Comparison of ENCODE assay signal across 17 cellular contexts in genomic region chr13:48184260-48184659, GRCh38. TPM values are rescaled to one million over a fixed set of nuclear protein-coding genes. Genes with fewer than 3 reads are reported as not detected.
DNase-seq lines count a peak whose midpoint lies in the region; ATAC-seq and TF ChIP-seq lines count a peak whose summit lies in the region.
"Had no signal": no experiment of that assay in that cellular context is flagged by ENCODE, and none has a peak within 500 bp of the region (broad histone marks: within the 10 kb centered on the region; RNA-seq: fewer than 3 reads in every experiment).

No MANE protein-coding gene starts in this region.

- H3K27ac ChIP-seq in CD4-positive, alpha-beta T cell (ENCODE audit: low read depth, low read length): no peak overlapping the region
- H3K27ac ChIP-seq: brain microvascular endothelial cell, SK-N-MC, stomach, WERI-Rb-1 had no signal

- peak overlapping the region; percentile 89 for H3K27ac Mint-ChIP-seq in CD4-positive, alpha-beta T cell
- no peak overlapping the region for H3K27ac Mint-ChIP-seq in progenitor cell of endocrine pancreas

- ATAC-seq in CD4-positive, alpha-beta T cell (ENCODE audit: poor library complexity): no peak
- ATAC-seq in GM18858 (IDR thresholded peaks at IDR 0.05; ENCODE audit: unreplicated experiment): peak; percentile 49
- peak; percentile 48 for ATAC-seq in HG03064 (IDR thresholded peaks at IDR 0.05; ENCODE audit: low read depth, unreplicated experiment)
- no peak for ATAC-seq in HG03565 (IDR thresholded peaks at IDR 0.05; ENCODE audit: unreplicated experiment)

- H3K27me3 ChIP-seq in CD4-positive, alpha-beta T cell (ENCODE audit: control insufficient read depth, insufficient read depth, low read length): no peaks in the 10 kb centered on the region
- H3K27me3 ChIP-seq: brain microvascular endothelial cell, stomach had no signal

- no peak for TF ChIP-seq CTCF in CD4-positive, alpha-beta T cell (IDR thresholded peaks at IDR 0.05)
- TF ChIP-seq CTCF in progenitor cell of endocrine pancreas (IDR thresholded peaks at IDR 0.05; ENCODE audit: unreplicated experiment): no peak

- CTCF ChIA-PET in CD4-positive, alpha-beta T cell (lab: Charles Lee): interaction anchor here (0.9 to 1.0 kb wide), 2 partner anchors 37 to 58 kb away, joined by 3 to 5 read pairs; no protein-coding TSS in a partner anchor

- peak overlapping the region; percentile 43 for H3K4me3 Mint-ChIP-seq in CD4-positive, alpha-beta T cell
- H3K4me3 Mint-ChIP-seq in progenitor cell of endocrine pancreas (ENCODE audit: low read depth): no peak overlapping the region
- H3K4me3 Mint-ChIP-seq: activated T-cell treated with anti-CD3 and anti-CD28 coated beads, Interleukin-2, amount 50 U/mL, for 4 hours had no signal

- POLR2A ChIA-PET in CD4-positive, alpha-beta T cell (lab: Charles Lee): interaction anchor here (0.8 to 5.3 kb wide), 8 partner anchors 22 to 1311 kb away, joined by 3 to 92 read pairs (median 22); partner anchors contain the start of genes FNDC3A, ITM2B and PHF11

- H3K27me3 Mint-ChIP-seq in CD4-positive, alpha-beta T cell: no peaks in the 10 kb centered on the region
- peaks cover 5% of the 10 kb centered on the region for H3K27me3 Mint-ChIP-seq in progenitor cell of endocrine pancreas

- H3K4me1 Mint-ChIP-seq in CD4-positive, alpha-beta T cell (ENCODE audit: low read depth): peaks cover 68% of the 10 kb centered on the region
- H3K4me1 Mint-ChIP-seq in progenitor cell of endocrine pancreas (ENCODE audit: low read depth): no peaks in the 10 kb centered on the region

- intact Hi-C loops in CD4-positive, alpha-beta T cell (cut with DNase I, micrococcal nuclease): loop anchor here in 1 of 2 experiments (2.0 kb wide), 1 partner anchor 49 kb away; the partner anchor contains the start of gene ITM2B

- no peaks in the 10 kb centered on the region for H3K36me3 Mint-ChIP-seq in CD4-positive, alpha-beta T cell (ENCODE audit: low read depth)
- no peaks in the 10 kb centered on the region for H3K36me3 Mint-ChIP-seq in progenitor cell of endocrine pancreas (ENCODE audit: insufficient read depth)

- no peak for DNase-seq in CD4-positive, alpha-beta T cell
- peak; percentile 80 for DNase-seq in cerebellum (ENCODE audit: low spot score)
- no peak for DNase-seq in GM03348 (ENCODE audit: low spot score)
- DNase-seq in progenitor cell of endocrine pancreas (ENCODE audit: low spot score, unreplicated experiment): no peak
- no peak for DNase-seq in Ammon's horn (ENCODE audit: low spot score)
- DNase-seq: activated T-cell treated with anti-CD3 and anti-CD28 coated beads, Interleukin-2, amount 50 U/mL, for 4 hours; brain microvascular endothelial cell; kidney glomerular epithelial cell; NCI-H2107; retina; stimulated activated CD4-positive, alpha-beta T cell treated with anti-CD3 and anti-CD28 coated beads, Interleukin-4, amount 100 ng/mL, for 24 hours; stomach; WERI-Rb-1 had no signal

- peaks cover 2% of the 10 kb centered on the region for H3K9me3 Mint-ChIP-seq in CD4-positive, alpha-beta T cell
- H3K9me3 Mint-ChIP-seq in progenitor cell of endocrine pancreas (ENCODE audit: low read depth): no peaks in the 10 kb centered on the region
- H3K9me3 Mint-ChIP-seq: activated T-cell treated with anti-CD3 and anti-CD28 coated beads, Interleukin-2, amount 50 U/mL, for 4 hours had no signal

- no peaks in the 10 kb centered on the region for H3K9me3 ChIP-seq in CD4-positive, alpha-beta T cell (ENCODE audit: control insufficient read depth, low read length)
- H3K9me3 ChIP-seq: stomach had no signal

RNA-seq across cellular contexts. Expression of gene ITM2B, which starts 48.7 kb away (rescaled TPM):
- 100 to 1,000 TPM; 305 to 323 TPM for total RNA-seq in CD4-positive, alpha-beta T cell
- 117 TPM for total RNA-seq in cerebellum
- total RNA-seq in progenitor cell of endocrine pancreas: 196 and 207 TPM in 2 replicates

Comparison
In these comparisons a context has a peak if more than half of its experiments do, and no peak if none do; other contexts are left out.
1. ATAC-seq: peak in GM18858 (single experiment) and HG03064 (single experiment); none in CD4-positive, alpha-beta T cell (single experiment) and HG03565 (single experiment).